ENCODE assay signal across 14 cellular contexts in the genomic region with DNA sequence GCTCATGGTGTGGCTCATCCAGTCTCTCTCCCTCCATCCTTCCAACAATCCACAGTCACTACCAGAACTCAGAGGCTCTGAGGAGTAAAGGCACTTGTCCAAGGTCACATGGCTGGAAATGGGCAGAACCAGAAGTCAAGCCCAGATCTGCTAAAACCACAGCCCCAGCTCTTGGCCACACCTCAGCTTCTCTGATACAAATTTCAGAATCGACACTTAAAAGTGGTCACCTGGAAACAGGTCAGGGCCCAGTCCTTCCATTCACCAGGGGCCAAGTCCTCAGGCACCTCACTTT.
DNase-seq lines count a peak whose midpoint lies in the region; ATAC-seq and TF ChIP-seq lines count a peak whose summit lies in the region.
"Had no signal": no experiment of that assay in that cellular context is flagged by ENCODE, and none has a peak within 500 bp of the region (broad histone marks: within the 10 kb centered on the region; RNA-seq: fewer than 3 reads in every experiment).

No MANE protein-coding gene starts in this region.

- H3K36me3 ChIP-seq in gastroesophageal sphincter: no peaks in the 10 kb centered on the region

- no peak for TF ChIP-seq POLR2A in gastroesophageal sphincter (IDR thresholded peaks at IDR 0.05)

- H3K27me3 ChIP-seq in gastroesophageal sphincter (no peaks in the 10 kb centered on the region), foreskin keratinocyte (no peaks in the 10 kb centered on the region)

- BruUV-seq in Calu3 (replicated peaks; lab: Mats Ljungman, UMichigan): no TSS peak

- H3K27ac Mint-ChIP-seq in WTC11 (peak overlapping the region; percentile 89; the same call in 1 of the 2 replicates), Calu3 (ENCODE audit: unreplicated experiment) (no peak overlapping the region)
- H3K27ac Mint-ChIP-seq in stimulated activated effector memory CD8-positive, alpha-beta T cell treated with anti-CD3 and anti-CD28 coated beads, Interleukin-12 subunit alpha, Interleukin-12 subunit beta, amount 100 ng/mL, for 72 hours: peak overlapping the region; percentile 82

- TF ChIP-seq EP300 in gastroesophageal sphincter (IDR thresholded peaks at IDR 0.05): no peak

- no peaks in the 10 kb centered on the region for H3K9me3 ChIP-seq in gastroesophageal sphincter

- H3K4me3 ChIP-seq in gastroesophageal sphincter: no peak overlapping the region

- intact Hi-C loops in Calu3 (cut with micrococcal nuclease; ENCODE audit: unreplicated experiment): no loop called here

- H3K4me1 ChIP-seq in gastroesophageal sphincter (peaks cover 33 to 93% (median 56%) of the 10 kb centered on the region in 3 donors), foreskin keratinocyte (no peaks in the 10 kb centered on the region)

- H3K9me3 Mint-ChIP-seq in WTC11 (no peaks in the 10 kb centered on the region), Calu3 (ENCODE audit: low read depth, unreplicated experiment) (no peaks in the 10 kb centered on the region)
- no peaks in the 10 kb centered on the region for H3K9me3 Mint-ChIP-seq in stimulated activated effector memory CD8-positive, alpha-beta T cell treated with anti-CD3 and anti-CD28 coated beads, Interleukin-12 subunit alpha, Interleukin-12 subunit beta, amount 100 ng/mL, for 72 hours

- POLR2A ChIA-PET in WTC11 (lab: Charles Lee): no interaction called here

- ATAC-seq in WTC11 (no peak), gastroesophageal sphincter (no peak), HG02759 (IDR thresholded peaks at IDR 0.05; ENCODE audit: unreplicated experiment) (no peak), foreskin keratinocyte (no peak)
- ATAC-seq in stimulated activated effector memory CD8-positive, alpha-beta T cell treated with anti-CD3 and anti-CD28 coated beads, Interleukin-12 subunit alpha, Interleukin-12 subunit beta, amount 100 ng/mL, for 72 hours: no peak

- DNase-seq in NK-92 treated with Interleukin-12 subunit alpha and Interleukin-12 subunit beta, amount 100 ng/mL, for 24 hours (lab: John Stamatoyannopoulos, UW): peak; percentile 17
- DNase-seq in NK-92 (lab: John Stamatoyannopoulos, UW; ENCODE audit: unreplicated experiment): no peak
- DNase-seq in WTC11 (ENCODE audit: low spot score): no peak
- no peak for DNase-seq in stimulated activated effector memory CD8-positive, alpha-beta T cell treated with anti-CD3 and anti-CD28 coated beads, Interleukin-12 subunit alpha, Interleukin-12 subunit beta, amount 100 ng/mL, for 72 hours (ENCODE audit: low spot score in 2 of 2)
- DNase-seq in Calu3: no peak
- DNase-seq in foreskin keratinocyte: no peak
- DNase-seq: activated CD8-positive, alpha-beta memory T cell treated with anti-CD3 and anti-CD28 coated beads, Interleukin-2, amount 50 U/mL, for 4 hours; H7; NCI-H2029; nucleus accumbens; stimulated activated naive CD4-positive, alpha-beta T cell had no signal

- H3K27me3 Mint-ChIP-seq in WTC11 (ENCODE audit: low read depth) (no peaks in the 10 kb centered on the region), Calu3 (ENCODE audit: unreplicated experiment) (no peaks in the 10 kb centered on the region)

- TF ChIP-seq CTCF in WTC11 (IDR thresholded peaks at IDR 0.05): no peak
- TF ChIP-seq CTCF in gastroesophageal sphincter (IDR thresholded peaks at IDR 0.05): no peak
- TF ChIP-seq CTCF in Calu3 (IDR thresholded peaks at IDR 0.05; ENCODE audit: unreplicated experiment): no peak
- TF ChIP-seq CTCF in foreskin keratinocyte (conservative IDR thresholded peaks at IDR 0.05): no peak

- H3K4me1 Mint-ChIP-seq in WTC11: peaks cover 83% of the 10 kb centered on the region
- peaks cover 88% of the 10 kb centered on the region for H3K4me1 Mint-ChIP-seq in stimulated activated effector memory CD8-positive, alpha-beta T cell treated with anti-CD3 and anti-CD28 coated beads, Interleukin-12 subunit alpha, Interleukin-12 subunit beta, amount 100 ng/mL, for 72 hours
- peaks cover 25% of the 10 kb centered on the region for H3K4me1 Mint-ChIP-seq in Calu3 (ENCODE audit: low read depth, unreplicated experiment)

- H3K4me3 Mint-ChIP-seq in WTC11 (no peak overlapping the region), Calu3 (ENCODE audit: low read depth, unreplicated experiment) (no peak overlapping the region)
- H3K4me3 Mint-ChIP-seq in stimulated activated effector memory CD8-positive, alpha-beta T cell treated with anti-CD3 and anti-CD28 coated beads, Interleukin-12 subunit alpha, Interleukin-12 subunit beta, amount 100 ng/mL, for 72 hours: peak overlapping the region; percentile 4

- WGBS in gastroesophageal sphincter (ENCODE audit: low coverage in 1 of 2), 2 donors: 60% methylated on average over 1 of the region's 1 CpG; no CpG with 5 or more reads in 1 of the 2 donors

- H3K36me3 Mint-ChIP-seq in WTC11 (no peaks in the 10 kb centered on the region), Calu3 (ENCODE audit: insufficient read depth, unreplicated experiment) (no peaks in the 10 kb centered on the region)
- H3K36me3 Mint-ChIP-seq in stimulated activated effector memory CD8-positive, alpha-beta T cell treated with anti-CD3 and anti-CD28 coated beads, Interleukin-12 subunit alpha, Interleukin-12 subunit beta, amount 100 ng/mL, for 72 hours: peaks cover 8% of the 10 kb centered on the region

- H3K27ac ChIP-seq in gastroesophageal sphincter (peak overlapping the region; percentile 84 to 89 (median 88)), foreskin keratinocyte (no peak overlapping the region)
- H3K27ac ChIP-seq: 22Rv1 had no signal

- CTCF ChIA-PET in WTC11 (lab: Charles Lee): interaction anchor here (0.6 to 1.0 kb wide), 2 partner anchors 20 to 330 kb away, joined by 3 to 5 read pairs; no protein-coding TSS in a partner anchor
- CTCF ChIA-PET in Calu3 (lab: Charles Lee): no interaction called here

TF ChIP-seq in WTC11, 78 proteins besides CTCF, POLR2A, EP300 and RAD21:
- TF ChIP-seq HMGXB4 (CRISPR knock-in tag; IDR thresholded peaks at IDR 0.05) (no peak), IRF2 (CRISPR knock-in tag; IDR thresholded peaks at IDR 0.05; ENCODE audit: borderline replicate concordance, low read depth) (no peak)
